Comparison of ENCODE assay signal across 1 cellular context in genomic region chr12:1498199-1498740, GRCh38.
TF ChIP-seq lines count a peak whose summit lies in the region.

No MANE protein-coding gene starts in this region.

TF ChIP-seq in HepG2, 621 proteins besides CTCF, POLR2A, EP300 and RAD21 (continued from another document):
- no peak for TF ChIP-seq TARDBP (CRISPR knock-in tag; IDR thresholded peaks at IDR 0.05)
- TF ChIP-seq SUZ12 (IDR thresholded peaks at IDR 0.05; ENCODE audit: low read depth, low read length), result no peak
- TF ChIP-seq ZNF33A (CRISPR knock-in tag; IDR thresholded peaks at IDR 0.05; ENCODE audit: borderline replicate concordance), result no peak
TF ChIP-seq in HepG2: peak in this region for 0.
